In the genomic region with DNA sequence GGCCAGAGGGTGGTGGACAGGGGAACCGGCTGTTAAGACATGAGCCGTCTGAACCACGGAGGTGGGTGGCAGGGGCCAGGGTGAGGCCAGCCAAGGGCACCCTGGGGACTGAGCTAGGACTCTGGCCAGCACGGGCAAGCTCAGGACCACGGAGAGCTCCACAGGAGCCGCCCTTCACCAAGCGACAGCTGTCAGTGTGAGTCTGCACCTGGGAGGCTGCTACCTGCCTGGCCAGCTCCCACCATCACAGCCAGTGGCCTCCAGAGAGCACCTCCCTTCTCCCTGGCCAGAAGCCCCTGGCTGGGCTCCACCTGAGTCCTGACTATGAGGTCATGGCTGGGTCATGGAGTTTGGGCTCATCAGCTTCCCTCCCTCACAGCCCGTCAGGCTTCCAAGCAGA, we compare ENCODE assay signal across 12 cellular contexts. TPM values are rescaled to one million over a fixed set of nuclear protein-coding genes. Genes with fewer than 3 reads are reported as not detected.
A peak's percentile ranks its signal among the peaks of the same experiment; 100 is the strongest.
DNase-seq lines count a peak whose midpoint lies in the region; ATAC-seq and TF ChIP-seq lines count a peak whose summit lies in the region.
"Had no signal": no experiment of that assay in that cellular context is flagged by ENCODE, and none has a peak within 500 bp of the region (broad histone marks: within the 10 kb centered on the region; RNA-seq: fewer than 3 reads in every experiment).

No MANE protein-coding gene starts in this region.

- H3K27me3 Mint-ChIP-seq in Calu3 (ENCODE audit: unreplicated experiment), result no peaks in the 10 kb centered on the region

- no peaks in the 10 kb centered on the region for H3K4me1 ChIP-seq in liver (ENCODE audit: control insufficient read depth in 4 of 4, insufficient read depth in 4 of 4, low read length in 3 of 4)

- TF ChIP-seq CTCF in Calu3 (IDR thresholded peaks at IDR 0.05; ENCODE audit: unreplicated experiment) (no peak), liver (IDR thresholded peaks at IDR 0.05; ENCODE audit: low read depth, low read length, missing input control) (no peak)

- H3K27ac ChIP-seq in liver (ENCODE audit: low read depth in 1 of 2, low read length in 2 of 2), result no peak overlapping the region

- CTCF ChIA-PET in Calu3 (lab: Charles Lee), result no interaction called here

- BruUV-seq in Calu3 (replicated peaks; lab: Mats Ljungman, UMichigan), result no TSS peak

- peaks cover 17% of the 10 kb centered on the region for H3K4me1 Mint-ChIP-seq in Calu3 (ENCODE audit: low read depth, unreplicated experiment)

- no peak for TF ChIP-seq RAD21 in liver (IDR thresholded peaks at IDR 0.05)

- ATAC-seq in HG02938 (IDR thresholded peaks at IDR 0.05; ENCODE audit: unreplicated experiment), result no peak
- no peak for ATAC-seq in GM19467 (IDR thresholded peaks at IDR 0.05; ENCODE audit: unreplicated experiment)
- ATAC-seq in GM18870 (IDR thresholded peaks at IDR 0.05; ENCODE audit: unreplicated experiment), result no peak
- ATAC-seq: CD8-positive, alpha-beta T cell; Panc1 had no signal

- H3K4me3 ChIP-seq in liver (ENCODE audit: low read depth in 1 of 3, low read length in 3 of 3), result no peak overlapping the region
- H3K4me3 ChIP-seq: lung had no signal

- in situ Hi-C loops in KBM-7 (cut with MboI; ENCODE audit: low pct_unique_long_range_greater_than_20kb, low sequenced_read_pairs), result no loop called here

- DNase-seq in Calu3, result peak; percentile 52
- DNase-seq in KBM-7, result peak; percentile 28
- peak; percentile 19 for DNase-seq in amniotic epithelial cell (ENCODE audit: low read depth)
- no peak for DNase-seq in NCI-H1930 (lab: John Stamatoyannopoulos, UW)
- DNase-seq: NCI-H1048 had no signal

- no peaks in the 10 kb centered on the region for H3K27me3 ChIP-seq in liver (ENCODE audit: control insufficient read depth in 4 of 4, insufficient read depth in 4 of 4, low read length in 3 of 4)

- H3K9ac ChIP-seq in liver (ENCODE audit: low read depth in 1 of 2, low read length in 2 of 2), result no peak overlapping the region

- no peak overlapping the region for H3K27ac Mint-ChIP-seq in Calu3 (ENCODE audit: unreplicated experiment)
- H3K27ac Mint-ChIP-seq: CD8-positive, alpha-beta T cell had no signal

- no peaks in the 10 kb centered on the region for H3K36me3 ChIP-seq in liver (ENCODE audit: control insufficient read depth in 4 of 4, insufficient read depth in 3 of 4, low read depth in 1 of 4, low read length in 3 of 4)

- H3K4me3 Mint-ChIP-seq in Calu3 (ENCODE audit: low read depth, unreplicated experiment), result no peak overlapping the region
- H3K4me3 Mint-ChIP-seq: CD8-positive, alpha-beta T cell had no signal

- peaks cover 10% of the 10 kb centered on the region for H3K36me3 Mint-ChIP-seq in Calu3 (ENCODE audit: insufficient read depth, unreplicated experiment)
- H3K36me3 Mint-ChIP-seq: CD8-positive, alpha-beta T cell had no signal

- H3K9me3 Mint-ChIP-seq in Calu3 (ENCODE audit: low read depth, unreplicated experiment), result no peaks in the 10 kb centered on the region
- H3K9me3 Mint-ChIP-seq: CD8-positive, alpha-beta T cell had no signal

- H3K9me3 ChIP-seq in liver (ENCODE audit: control insufficient read depth in 4 of 4, low read length in 3 of 4), result no peaks in the 10 kb centered on the region

- 31% methylated on average over 8 of the region's 8 CpGs for WGBS in liver

- intact Hi-C loops in Calu3 (cut with micrococcal nuclease; ENCODE audit: unreplicated experiment), result no loop called here

TF ChIP-seq in liver, 16 proteins besides CTCF, POLR2A, EP300 and RAD21:
- TF ChIP-seq, protein P1, sequence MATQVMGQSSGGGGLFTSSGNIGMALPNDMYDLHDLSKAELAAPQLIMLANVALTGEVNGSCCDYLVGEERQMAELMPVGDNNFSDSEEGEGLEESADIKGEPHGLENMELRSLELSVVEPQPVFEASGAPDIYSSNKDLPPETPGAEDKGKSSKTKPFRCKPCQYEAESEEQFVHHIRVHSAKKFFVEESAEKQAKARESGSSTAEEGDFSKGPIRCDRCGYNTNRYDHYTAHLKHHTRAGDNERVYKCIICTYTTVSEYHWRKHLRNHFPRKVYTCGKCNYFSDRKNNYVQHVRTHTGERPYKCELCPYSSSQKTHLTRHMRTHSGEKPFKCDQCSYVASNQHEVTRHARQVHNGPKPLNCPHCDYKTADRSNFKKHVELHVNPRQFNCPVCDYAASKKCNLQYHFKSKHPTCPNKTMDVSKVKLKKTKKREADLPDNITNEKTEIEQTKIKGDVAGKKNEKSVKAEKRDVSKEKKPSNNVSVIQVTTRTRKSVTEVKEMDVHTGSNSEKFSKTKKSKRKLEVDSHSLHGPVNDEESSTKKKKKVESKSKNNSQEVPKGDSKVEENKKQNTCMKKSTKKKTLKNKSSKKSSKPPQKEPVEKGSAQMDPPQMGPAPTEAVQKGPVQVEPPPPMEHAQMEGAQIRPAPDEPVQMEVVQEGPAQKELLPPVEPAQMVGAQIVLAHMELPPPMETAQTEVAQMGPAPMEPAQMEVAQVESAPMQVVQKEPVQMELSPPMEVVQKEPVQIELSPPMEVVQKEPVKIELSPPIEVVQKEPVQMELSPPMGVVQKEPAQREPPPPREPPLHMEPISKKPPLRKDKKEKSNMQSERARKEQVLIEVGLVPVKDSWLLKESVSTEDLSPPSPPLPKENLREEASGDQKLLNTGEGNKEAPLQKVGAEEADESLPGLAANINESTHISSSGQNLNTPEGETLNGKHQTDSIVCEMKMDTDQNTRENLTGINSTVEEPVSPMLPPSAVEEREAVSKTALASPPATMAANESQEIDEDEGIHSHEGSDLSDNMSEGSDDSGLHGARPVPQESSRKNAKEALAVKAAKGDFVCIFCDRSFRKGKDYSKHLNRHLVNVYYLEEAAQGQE (IDR thresholded peaks at IDR 0.05), result peak; percentile 99
- TF ChIP-seq YY1 (IDR thresholded peaks at IDR 0.05) (no peak), HNF4A (conservative IDR thresholded peaks at IDR 0.05) (no peak)

RNA-seq across cellular contexts. Expression of a gene that starts 21.6 kb away (rescaled TPM):
- total RNA-seq in Calu3 (2022), result 33.0 and 51.5 TPM in 2 replicates
- total RNA-seq in liver, result 1 to 10 TPM in 1 of 2 donors, under 1 TPM in 1; 0.08 to 7.6 TPM
- under 1 TPM; 0.03 to 0.12 TPM for polyA plus RNA-seq in liver

RNA-seq across cellular contexts. Expression of a gene that starts 23.6 kb away (rescaled TPM):
- total RNA-seq in Calu3 (2022) (39.2 and 44.3 TPM in 2 replicates), liver (10 to 100 TPM; 19.7 to 31.1 TPM)
- 10 to 100 TPM; 12.9 to 21.8 TPM for polyA plus RNA-seq in liver

RNA-seq across cellular contexts. Expression of a gene that starts 41.9 kb away (rescaled TPM):
- total RNA-seq in Calu3 (2022), result 294 and 372 TPM in 2 replicates
- 100 to 1,000 TPM; 112 to 181 TPM for total RNA-seq in liver
- 100 to 1,000 TPM; 157 to 211 TPM for polyA plus RNA-seq in liver

RNA-seq across cellular contexts. Expression of a gene that starts 54.1 kb away (rescaled TPM):
- total RNA-seq in Calu3 (2022) (82.9 and 87.7 TPM in 2 replicates), liver (10 to 100 TPM; 36.3 to 41.9 TPM)
- polyA plus RNA-seq in liver, result 10 to 100 TPM; 84.8 to 89.6 TPM

Comparison
In these comparisons a context has a peak if more than half of its experiments do, and no peak if none do; other contexts are left out.
1. DNase-seq: peak in Calu3 (single experiment), KBM-7 (single experiment) and amniotic epithelial cell (single experiment); none in NCI-H1930 (0 of 2).